In genomic region chr16:46920402-46921068, GRCh38 we compare ENCODE assay signal across 13 cellular contexts. TPM values are rescaled to one million over a fixed set of nuclear protein-coding genes. Genes with fewer than 3 reads are reported as not detected.
DNase-seq lines count a peak whose midpoint lies in the region; ATAC-seq and TF ChIP-seq lines count a peak whose summit lies in the region.
"Had no signal": no experiment of that assay in that cellular context is flagged by ENCODE, and none has a peak within 500 bp of the region (broad histone marks: within the 10 kb centered on the region; RNA-seq: fewer than 3 reads in every experiment).

No MANE protein-coding gene starts in this region.

- peaks cover 49% of the 10 kb centered on the region for H3K4me1 Mint-ChIP-seq in stimulated activated memory B cell treated with anti-CD40 and anti-IgM and Interleukin-4, amounts not matched to agents 10 μg/mL and 1 μg/mL and 100 μg/mL, for 72 hours
- H3K4me1 Mint-ChIP-seq: central memory CD8-positive, alpha-beta T cell had no signal

- no peak overlapping the region for H3K4me3 ChIP-seq in DOHH2 (ENCODE audit: low read length)
- no peak overlapping the region for H3K4me3 ChIP-seq in body of pancreas
- H3K4me3 ChIP-seq in right lobe of liver: no peak overlapping the region

- TF ChIP-seq POLR2A in body of pancreas (IDR thresholded peaks at IDR 0.05): peak in 2 of 3 donors; percentile 7 to 11
- no peak for TF ChIP-seq POLR2A in right lobe of liver (IDR thresholded peaks at IDR 0.05)

- H3K27me3 Mint-ChIP-seq in stimulated activated memory B cell treated with anti-CD40 and anti-IgM and Interleukin-4, amounts not matched to agents 10 μg/mL and 1 μg/mL and 100 μg/mL, for 72 hours: no peaks in the 10 kb centered on the region
- H3K27me3 Mint-ChIP-seq: central memory CD8-positive, alpha-beta T cell; stimulated activated naive CD8-positive, alpha-beta T cell treated with anti-CD3 and anti-CD28 coated beads, Interleukin-15, Interleukin-2, amounts not matched to agents 100 ng/mL and 50 ng/mL, for 24 hours had no signal

- H3K4me2 ChIP-seq in DOHH2 (ENCODE audit: low read length): peak overlapping the region; percentile 89

- ATAC-seq in body of pancreas: peak; percentile 65
- ATAC-seq in right lobe of liver: peak; percentile 15 to 57 (median 36)
- no peak for ATAC-seq in stimulated activated memory B cell treated with anti-CD40 and anti-IgM and Interleukin-4, amounts not matched to agents 10 μg/mL and 1 μg/mL and 100 μg/mL, for 72 hours
- ATAC-seq in GM21576 (IDR thresholded peaks at IDR 0.05; ENCODE audit: unreplicated experiment): no peak
- no peak for ATAC-seq in HG03457 (IDR thresholded peaks at IDR 0.05; ENCODE audit: unreplicated experiment)
- ATAC-seq in omental fat pad (ENCODE audit: low FRiP score): no peak

- H3F3A ChIP-seq in DOHH2 (ENCODE audit: control insufficient read depth, insufficient read depth): peaks cover 10% of the 10 kb centered on the region

- H3K79me2 ChIP-seq in DOHH2 (ENCODE audit: control insufficient read depth, low read length): peaks cover 16% of the 10 kb centered on the region; the same call in 1 of the 2 replicates

- intact Hi-C loops in body of pancreas (cut with DNase I): no loop called here
- intact Hi-C loops in right lobe of liver (cut with DNase I): loop anchor here in 1 of 2 donors (5.0 kb wide), 1 partner anchor 68 kb away; no protein-coding TSS in a partner anchor

- peaks cover 23% of the 10 kb centered on the region for H3K36me3 Mint-ChIP-seq in stimulated activated memory B cell treated with anti-CD40 and anti-IgM and Interleukin-4, amounts not matched to agents 10 μg/mL and 1 μg/mL and 100 μg/mL, for 72 hours

- H3K27ac Mint-ChIP-seq in stimulated activated memory B cell treated with anti-CD40 and anti-IgM and Interleukin-4, amounts not matched to agents 10 μg/mL and 1 μg/mL and 100 μg/mL, for 72 hours: peak overlapping the region; percentile 80
- H3K27ac Mint-ChIP-seq: stimulated activated naive CD8-positive, alpha-beta T cell treated with anti-CD3 and anti-CD28 coated beads, Interleukin-15, Interleukin-2, amounts not matched to agents 100 ng/mL and 50 ng/mL, for 24 hours had no signal

- H3K36me3 ChIP-seq in DOHH2 (ENCODE audit: control insufficient read depth, low read length) (peaks cover 38% of the 10 kb centered on the region), body of pancreas (replicated peaks in 1 of 2; ENCODE audit: insufficient read depth in 1 of 2, low read depth in 2 of 2) (peaks cover 10 to 18% of the 10 kb centered on the region in 2 donors), right lobe of liver (peaks cover 0 to 50% (median 27%) of the 10 kb centered on the region in 4 donors)

- 14 to 22% methylated on average over 9 of the region's 9 CpGs for WGBS in body of pancreas, 2 donors
- 20% methylated on average over 7 of the region's 9 CpGs for WGBS in right lobe of liver (ENCODE audit: insufficient coverage, low coverage, low lambda C conversion rate, missing lambda C conversion rate)

- DNase-seq in body of pancreas: peak; percentile 87 to 94 (median 94)
- no peak for DNase-seq in right lobe of liver
- DNase-seq in stimulated activated CD4-positive, alpha-beta T cell treated with anti-CD3 and anti-CD28 coated beads, Interleukin-4, amount 100 ng/mL, for 24 hours: no peak
- DNase-seq in omental fat pad (ENCODE audit: low spot score): no peak
- DNase-seq: activated CD4-positive, alpha-beta T cell treated with anti-CD3 and anti-CD28 coated beads, Interleukin-2, amount 50 U/mL, for 4 hours; KBM-7; NCI-H345 had no signal

- no peaks in the 10 kb centered on the region for H4K20me1 ChIP-seq in DOHH2 (ENCODE audit: control insufficient read depth, insufficient read depth, low read depth, low read length)

- H3K4me1 ChIP-seq in DOHH2 (ENCODE audit: control insufficient read depth, low read length): peaks cover 55% of the 10 kb centered on the region
- H3K4me1 ChIP-seq in body of pancreas: peaks cover 52% of the 10 kb centered on the region
- peaks cover 0 to 39% (median 6%) of the 10 kb centered on the region in 4 donors for H3K4me1 ChIP-seq in right lobe of liver

- H3K27me3 ChIP-seq in DOHH2 (ENCODE audit: control insufficient read depth, low read length): no peaks in the 10 kb centered on the region
- H3K27me3 ChIP-seq in body of pancreas: no peaks in the 10 kb centered on the region
- H3K27me3 ChIP-seq in right lobe of liver: no peaks in the 10 kb centered on the region

- H3K9me3 ChIP-seq in DOHH2 (ENCODE audit: control insufficient read depth, insufficient read depth, low read length) (no peaks in the 10 kb centered on the region), body of pancreas (no peaks in the 10 kb centered on the region), right lobe of liver (no peaks in the 10 kb centered on the region)

- TF ChIP-seq CTCF in DOHH2 (IDR thresholded peaks at IDR 0.05; ENCODE audit: low read depth, low read length, poor library complexity, severe bottlenecking): no peak
- TF ChIP-seq CTCF in body of pancreas (IDR thresholded peaks at IDR 0.05): no peak
- no peak for TF ChIP-seq CTCF in right lobe of liver (IDR thresholded peaks at IDR 0.05)
- no peak for TF ChIP-seq CTCF in omental fat pad (IDR thresholded peaks at IDR 0.05)

- no peaks in the 10 kb centered on the region for H3K9me2 ChIP-seq in DOHH2 (replicated peaks; ENCODE audit: control insufficient read depth, low read length)

- H3K27ac ChIP-seq in DOHH2 (ENCODE audit: low read depth, low read length) (no peak overlapping the region), body of pancreas (peak overlapping the region; percentile 59 to 80 (median 68)), right lobe of liver (peak overlapping the region in 2 of 3 donors; percentile 68 to 86)

- peaks cover 3% of the 10 kb centered on the region for H3K9me3 Mint-ChIP-seq in stimulated activated memory B cell treated with anti-CD40 and anti-IgM and Interleukin-4, amounts not matched to agents 10 μg/mL and 1 μg/mL and 100 μg/mL, for 72 hours
- H3K9me3 Mint-ChIP-seq: central memory CD8-positive, alpha-beta T cell; stimulated activated naive CD8-positive, alpha-beta T cell treated with anti-CD3 and anti-CD28 coated beads, Interleukin-15, Interleukin-2, amounts not matched to agents 100 ng/mL and 50 ng/mL, for 24 hours had no signal

- no peak overlapping the region for H3K4me3 Mint-ChIP-seq in stimulated activated memory B cell treated with anti-CD40 and anti-IgM and Interleukin-4, amounts not matched to agents 10 μg/mL and 1 μg/mL and 100 μg/mL, for 72 hours
- H3K4me3 Mint-ChIP-seq: central memory CD8-positive, alpha-beta T cell; stimulated activated naive CD8-positive, alpha-beta T cell treated with anti-CD3 and anti-CD28 coated beads, Interleukin-15, Interleukin-2, amounts not matched to agents 100 ng/mL and 50 ng/mL, for 24 hours had no signal

RNA-seq across cellular contexts. Expression of gene GPT2, which starts 36.4 kb away (rescaled TPM):
- 10 to 100 TPM; 52.1 to 83.1 TPM for total RNA-seq in body of pancreas
- total RNA-seq in right lobe of liver: 100 to 1,000 TPM in 2 of 6 experiments, 10 to 100 TPM in 4; 30.8 to 163 (median 92.0) TPM
- 100 to 1,000 TPM in 3 of 4 donors, 10 to 100 TPM in 1; 57.5 to 138 (median 105) TPM for total RNA-seq in omental fat pad

RNA-seq across cellular contexts. Expression of gene DNAJA2, which starts 52.9 kb away (rescaled TPM):
- 10 to 100 TPM; 24.4 to 30.0 TPM for total RNA-seq in body of pancreas
- 10 to 100 TPM; 25.3 to 38.3 (median 32.0) TPM for total RNA-seq in right lobe of liver
- total RNA-seq in omental fat pad: 10 to 100 TPM; 40.4 to 65.4 (median 47.9) TPM

Comparison
In these comparisons a context has a peak if more than half of its experiments do, and no peak if none do; other contexts are left out.
1. ATAC-seq: peak in body of pancreas (single experiment) and right lobe of liver (4 of 4); none in stimulated activated memory B cell treated with anti-CD40 and anti-IgM and Interleukin-4, amounts not matched to agents 10 μg/mL and 1 μg/mL and 100 μg/mL, for 72 hours (single experiment), GM21576 (single experiment), HG03457 (single experiment) and omental fat pad (single experiment).
2. DNase-seq: peak in body of pancreas (4 of 4); none in right lobe of liver (0 of 3), stimulated activated CD4-positive, alpha-beta T cell treated with anti-CD3 and anti-CD28 coated beads, Interleukin-4, amount 100 ng/mL, for 24 hours (single experiment) and omental fat pad (single experiment).